In genomic region chr16:55433535-55433934, GRCh38 we compare ENCODE assay signal across 31 cellular contexts. TPM values are rescaled to one million over a fixed set of nuclear protein-coding genes. Genes with fewer than 3 reads are reported as not detected.
"Had no signal": no experiment of that assay in that cellular context is flagged by ENCODE, and none has a peak within 500 bp of the region (broad histone marks: within the 10 kb centered on the region; RNA-seq: fewer than 3 reads in every experiment).

No MANE protein-coding gene starts in this region.

- H3K4me1 ChIP-seq: breast epithelium, SJCRH30 had no signal

- H3K9me3 ChIP-seq: adrenal gland, body of pancreas, breast epithelium, MG63, SJCRH30 had no signal

- H3K4me1 Mint-ChIP-seq: activated CD4-positive, alpha-beta T cell treated with anti-CD3 and anti-CD28 coated beads, Interleukin-2, amount 10 ng/mL, durations not matched to agents 24 days and 14 days had no signal

- H3K27ac ChIP-seq: adrenal gland, body of pancreas, breast epithelium, SJCRH30, SK-N-MC, WERI-Rb-1 had no signal

- DNase-seq: activated CD4-positive, alpha-beta T cell treated with anti-CD3 and anti-CD28 coated beads, Interleukin-2, amount 10 ng/mL, durations not matched to agents 24 days and 14 days; activated CD4-positive, alpha-beta T cell treated with anti-CD3 and anti-CD28 coated beads, Interleukin-2, amount 50 U/mL, for 4 hours; activated CD8-positive, alpha-beta T cell treated with anti-CD3 and anti-CD28 coated beads for 36 hours; activated gamma-delta T cell treated with Interleukin-2 at 50 U/mL for 16 hours; activated naive CD4-positive, alpha-beta T cell treated with anti-CD3 and anti-CD28 coated beads for 36 hours; activated T-cell treated with anti-CD3 and anti-CD28 coated beads, Interleukin-2, amount 50 U/mL, for 1 hour; activated T-cell treated with anti-CD3 and anti-CD28 coated beads, Interleukin-2, amount 50 U/mL, for 72 hours; adrenal gland; Karpas-422; KBM-7; MG63; NCI-H1048; NCI-H1105 treated with DMSO at 0.1 percent for 48 hours; NCI-H1436; NCI-H1694; NCI-H1930; NCI-H2081 treated with DMSO at 0.1 percent for 48 hours; NCI-H226; NCI-H446 treated with DMSO at 0.1 percent for 48 hours; NCI-H524 treated with DMSO at 0.1 percent for 48 hours; SHP77; SJCRH30; T1000; WERI-Rb-1 had no signal

- H3K4me3 Mint-ChIP-seq: activated CD4-positive, alpha-beta T cell treated with anti-CD3 and anti-CD28 coated beads, Interleukin-2, amount 10 ng/mL, durations not matched to agents 24 days and 14 days; activated CD8-positive, alpha-beta T cell treated with anti-CD3 and anti-CD28 coated beads for 36 hours; activated naive CD4-positive, alpha-beta T cell treated with anti-CD3 and anti-CD28 coated beads for 36 hours; activated T-cell treated with anti-CD3 and anti-CD28 coated beads, Interleukin-2, amount 50 U/mL, for 72 hours had no signal

- H3K9me3 Mint-ChIP-seq: activated CD4-positive, alpha-beta T cell treated with anti-CD3 and anti-CD28 coated beads, Interleukin-2, amount 10 ng/mL, durations not matched to agents 24 days and 14 days; activated CD8-positive, alpha-beta T cell treated with anti-CD3 and anti-CD28 coated beads for 36 hours; activated naive CD4-positive, alpha-beta T cell treated with anti-CD3 and anti-CD28 coated beads for 36 hours; activated naive CD4-positive, alpha-beta T cell treated with anti-CD3 and anti-CD28 coated beads, Interleukin-2, amount 50 U/mL, for 72 hours; activated T-cell treated with anti-CD3 and anti-CD28 coated beads, Interleukin-2, amount 50 U/mL, for 72 hours; activated T-helper 2 cell treated with anti-CD3 and anti-CD28 coated beads, Interferon-gamma antibody, Interleukin-2, Interleukin-4, amounts not matched to agents 10 μg/mL and 5 μg/mL and 100 μg/mL, durations not matched to agents 14 hours and 24 hours and 36 hours had no signal

- H3K36me3 ChIP-seq: adrenal gland, breast epithelium, MG63, SJCRH30, WERI-Rb-1 had no signal

- H3K27me3 ChIP-seq: adrenal gland, body of pancreas, breast epithelium, SJCRH30 had no signal

- H3K36me3 Mint-ChIP-seq: activated naive CD4-positive, alpha-beta T cell treated with anti-CD3 and anti-CD28 coated beads, Interleukin-2, amount 50 U/mL, for 72 hours had no signal

- H3K27ac Mint-ChIP-seq: activated CD4-positive, alpha-beta T cell treated with anti-CD3 and anti-CD28 coated beads, Interleukin-2, amount 10 ng/mL, durations not matched to agents 24 days and 14 days; activated CD8-positive, alpha-beta T cell treated with anti-CD3 and anti-CD28 coated beads for 36 hours; activated naive CD4-positive, alpha-beta T cell treated with anti-CD3 and anti-CD28 coated beads for 36 hours; activated naive CD4-positive, alpha-beta T cell treated with anti-CD3 and anti-CD28 coated beads, Interleukin-2, amount 50 U/mL, for 72 hours; activated T-cell treated with anti-CD3 and anti-CD28 coated beads, Interleukin-2, amount 50 U/mL, for 72 hours; activated T-helper 2 cell treated with anti-CD3 and anti-CD28 coated beads, Interferon-gamma antibody, Interleukin-2, Interleukin-4, amounts not matched to agents 10 μg/mL and 5 μg/mL and 100 μg/mL, durations not matched to agents 14 hours and 24 hours and 36 hours had no signal

- H3K4me3 ChIP-seq: adrenal gland, body of pancreas, breast epithelium, MG63, SJCRH30, SK-N-MC had no signal

RNA-seq across cellular contexts. Expression of gene MMP2, which starts 45.5 kb away (rescaled TPM):
- total RNA-seq: activated CD4-positive, alpha-beta T cell treated with anti-CD3 and anti-CD28 coated beads, Interleukin-2, amount 10 ng/mL, durations not matched to agents 24 days and 14 days; activated CD8-positive, alpha-beta memory T cell treated with anti-CD3 and anti-CD28 coated beads for 36 hours; activated CD8-positive, alpha-beta T cell treated with anti-CD3 and anti-CD28 coated beads for 36 hours; activated naive CD4-positive, alpha-beta T cell treated with anti-CD3 and anti-CD28 coated beads for 36 hours; activated naive CD4-positive, alpha-beta T cell treated with anti-CD3 and anti-CD28 coated beads, Interleukin-2, amount 50 U/mL, for 72 hours; activated T-cell treated with anti-CD3 and anti-CD28 coated beads, Interleukin-2, amount 50 U/mL, for 72 hours; T-helper 2 cell treated with Interferon-gamma antibody and Interleukin-4, amounts not matched to agents 100 ng/mL and 5 ng/mL, for 36 hours had no signal
